ENCODE assay signal across 8 cellular contexts in the genomic region with DNA sequence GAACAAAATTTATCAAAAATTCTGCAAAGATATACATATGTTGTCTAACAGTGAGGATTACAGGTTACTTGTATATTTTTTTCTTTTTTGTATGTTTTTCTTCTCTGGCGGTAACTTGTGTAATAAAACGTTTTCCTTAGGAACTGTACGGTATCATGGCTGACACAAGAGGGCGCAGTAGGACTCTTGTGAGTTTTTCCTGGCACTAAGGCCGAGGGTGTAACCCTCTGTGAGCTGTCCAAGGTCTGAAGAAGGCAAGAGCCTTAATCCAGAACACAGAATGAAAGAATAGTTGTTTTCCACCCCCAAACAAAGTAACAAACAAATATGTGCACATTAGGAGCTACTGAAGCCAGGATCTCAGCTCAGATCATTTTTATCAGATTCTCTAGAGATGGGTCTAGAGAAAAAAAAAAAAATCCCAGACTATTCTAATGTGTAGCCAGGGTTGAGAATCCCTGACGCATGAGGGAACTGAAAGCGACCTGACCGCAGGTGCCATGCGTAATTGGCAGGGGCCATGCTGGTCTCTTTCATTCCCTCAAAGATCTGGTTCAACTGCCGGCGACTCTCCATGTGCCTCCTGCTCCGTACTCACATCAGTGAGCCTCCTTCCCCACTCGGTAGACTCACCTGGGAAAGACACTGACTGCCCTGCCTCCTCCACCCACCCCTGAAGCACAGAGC. TPM values are rescaled to one million over a fixed set of nuclear protein-coding genes. Genes with fewer than 3 reads are reported as not detected.
DNase-seq lines count a peak whose midpoint lies in the region; ATAC-seq lines count a peak whose summit lies in the region.

No MANE protein-coding gene starts in this region.

- 43% methylated on average over 13 of the region's 13 CpGs for WGBS in right cardiac atrium

- DNase-seq in DMS79 (lab: John Stamatoyannopoulos, UW) (peak; percentile 28), NCI-H526 (lab: John Stamatoyannopoulos, UW) (peak; percentile 57 to 80), amniotic stem cell (lab: John Stamatoyannopoulos, UW) (peak; percentile 74), right cardiac atrium (peak; percentile 65 to 71 (median 70)), sciatic nerve (ENCODE audit: low spot score) (peak; percentile 82), cerebellar nuclear complex (lab: John Stamatoyannopoulos, UW) (no peak)

- no peak overlapping the region for H3K4me3 ChIP-seq in right cardiac atrium (ENCODE audit: low read length)

- no peaks in the 10 kb centered on the region for H3K4me1 ChIP-seq in right cardiac atrium (ENCODE audit: control insufficient read depth, insufficient read depth, low read length)

- no peaks in the 10 kb centered on the region for H3K9me3 ChIP-seq in right cardiac atrium (ENCODE audit: control insufficient read depth, low read length)

- H3K27me3 ChIP-seq in right cardiac atrium (ENCODE audit: control insufficient read depth, insufficient read depth) = no peaks in the 10 kb centered on the region

- intact Hi-C loops in right cardiac atrium (cut with DNase I) (no loop called here), sciatic nerve (cut with DNase I) (no loop called here)

- ATAC-seq in GM19324 (IDR thresholded peaks at IDR 0.05; ENCODE audit: low FRiP score, unreplicated experiment) (peak; percentile 80), HG03439 (IDR thresholded peaks at IDR 0.05; ENCODE audit: unreplicated experiment) (peak; percentile 85), right cardiac atrium (peak; percentile 91 to 93), sciatic nerve (peak; percentile 88)

- no peak overlapping the region for H3K27ac ChIP-seq in right cardiac atrium (ENCODE audit: low read length)

RNA-seq across cellular contexts. Expression of gene TMEM200C, which starts 27.0 kb away (rescaled TPM):
- total RNA-seq in right cardiac atrium (1 to 10 TPM; 4.2 to 8.4 (median 6.1) TPM), sciatic nerve (0.94 TPM)
- polyA plus RNA-seq in right cardiac atrium = 1.1 TPM

Comparison
In these comparisons a context has a peak if more than half of its experiments do, and no peak if none do; other contexts are left out.
1. DNase-seq: peak in DMS79 (single experiment), NCI-H526 (2 of 2), amniotic stem cell (single experiment), right cardiac atrium (3 of 3) and sciatic nerve (single experiment); none in cerebellar nuclear complex (0 of 2).
2. Peak in every context shown above with its lines, with median percentiles within 50 percentile points of each other: ATAC-seq.